ENCODE assay signal across 9 cellular contexts in genomic region chr15:44501768-44502366, GRCh38. TPM values are rescaled to one million over a fixed set of nuclear protein-coding genes. Genes with fewer than 3 reads are reported as not detected.
A peak's percentile ranks its signal among the peaks of the same experiment; 100 is the strongest.
DNase-seq lines count a peak whose midpoint lies in the region; ATAC-seq and TF ChIP-seq lines count a peak whose summit lies in the region.
"Had no signal": no experiment of that assay in that cellular context is flagged by ENCODE, and none has a peak within 500 bp of the region (broad histone marks: within the 10 kb centered on the region; RNA-seq: fewer than 3 reads in every experiment).

No MANE protein-coding gene starts in this region.

- no peak overlapping the region for H3K4me3 Mint-ChIP-seq in stimulated activated naive CD8-positive, alpha-beta T cell treated with anti-CD3 and anti-CD28 coated beads, Interleukin-15, Interleukin-2, amounts not matched to agents 100 ng/mL and 50 ng/mL, for 24 hours
- H3K4me3 Mint-ChIP-seq: dendritic cell treated with granulocyte-macrophage colony-stimulating factor and Interleukin-4, amounts not matched to agents 40 ng/mL and 50 ng/mL, for 4 days had no signal

- no peak for ATAC-seq in stimulated activated naive CD8-positive, alpha-beta T cell treated with anti-CD3 and anti-CD28 coated beads, Interleukin-15, Interleukin-2, amounts not matched to agents 100 U/mL and 50 U/mL, for 24 hours
- ATAC-seq in body of pancreas (peak; percentile 52), HG02970 (IDR thresholded peaks at IDR 0.05; ENCODE audit: low FRiP score, unreplicated experiment) (no peak), HG02870 (IDR thresholded peaks at IDR 0.05; ENCODE audit: unreplicated experiment) (no peak)

- H3K4me1 Mint-ChIP-seq in stimulated activated naive CD8-positive, alpha-beta T cell treated with anti-CD3 and anti-CD28 coated beads, Interleukin-15, Interleukin-2, amounts not matched to agents 100 ng/mL and 50 ng/mL, for 24 hours (ENCODE audit: low read depth): peaks cover 21% of the 10 kb centered on the region

- no peaks in the 10 kb centered on the region for H3K9me3 Mint-ChIP-seq in stimulated activated naive CD8-positive, alpha-beta T cell treated with anti-CD3 and anti-CD28 coated beads, Interleukin-15, Interleukin-2, amounts not matched to agents 100 ng/mL and 50 ng/mL, for 24 hours
- H3K9me3 Mint-ChIP-seq: dendritic cell treated with granulocyte-macrophage colony-stimulating factor and Interleukin-4, amounts not matched to agents 40 ng/mL and 50 ng/mL, for 4 days had no signal

- peak overlapping the region; percentile 17 for H3K27ac Mint-ChIP-seq in stimulated activated naive CD8-positive, alpha-beta T cell treated with anti-CD3 and anti-CD28 coated beads, Interleukin-15, Interleukin-2, amounts not matched to agents 100 ng/mL and 50 ng/mL, for 24 hours
- H3K27ac Mint-ChIP-seq: dendritic cell treated with granulocyte-macrophage colony-stimulating factor and Interleukin-4, amounts not matched to agents 40 ng/mL and 50 ng/mL, for 4 days had no signal

- no peak for DNase-seq in stimulated activated naive CD8-positive, alpha-beta T cell treated with anti-CD3 and anti-CD28 coated beads, Interleukin-15, Interleukin-2, amounts not matched to agents 100 U/mL and 50 U/mL, for 24 hours
- DNase-seq in NCI-H2227 treated with DMSO at 0.1 percent for 48 hours (lab: John Stamatoyannopoulos, UW): peak; percentile 10
- DNase-seq in body of pancreas: no peak
- DNase-seq in left kidney (ENCODE audit: low read depth, low spot score): peak; percentile 49
- no peak for DNase-seq in uterus

- peaks cover 0 to 10% of the 10 kb centered on the region in 2 donors for H3K36me3 ChIP-seq in body of pancreas (replicated peaks in 1 of 2; ENCODE audit: insufficient read depth in 1 of 2, low read depth in 2 of 2)
- no peaks in the 10 kb centered on the region for H3K36me3 ChIP-seq in uterus

- no peaks in the 10 kb centered on the region for H3K9me3 ChIP-seq in body of pancreas
- H3K9me3 ChIP-seq in uterus: no peaks in the 10 kb centered on the region

- whole genome bisulfite sequencing in body of pancreas, 2 donors: 71 to 80% methylated on average over 3 of the region's 3 CpGs

- intact Hi-C loops in body of pancreas (cut with DNase I): no loop called here
- intact Hi-C loops in uterus (cut with DNase I; ENCODE audit: low total_unique reads): no loop called here

- no peaks in the 10 kb centered on the region for H3K27me3 Mint-ChIP-seq in stimulated activated naive CD8-positive, alpha-beta T cell treated with anti-CD3 and anti-CD28 coated beads, Interleukin-15, Interleukin-2, amounts not matched to agents 100 ng/mL and 50 ng/mL, for 24 hours
- H3K27me3 Mint-ChIP-seq: dendritic cell treated with granulocyte-macrophage colony-stimulating factor and Interleukin-4, amounts not matched to agents 40 ng/mL and 50 ng/mL, for 4 days had no signal

- TF ChIP-seq POLR2A in body of pancreas (IDR thresholded peaks at IDR 0.05) (no peak), uterus (IDR thresholded peaks at IDR 0.05) (no peak)

- peaks cover 46% of the 10 kb centered on the region for H3K36me3 Mint-ChIP-seq in stimulated activated naive CD8-positive, alpha-beta T cell treated with anti-CD3 and anti-CD28 coated beads, Interleukin-15, Interleukin-2, amounts not matched to agents 100 ng/mL and 50 ng/mL, for 24 hours (ENCODE audit: low read depth)

- no peaks in the 10 kb centered on the region for H3K27me3 ChIP-seq in body of pancreas
- H3K27me3 ChIP-seq in uterus: no peaks in the 10 kb centered on the region

- no peak overlapping the region for H3K27ac ChIP-seq in body of pancreas
- H3K27ac ChIP-seq in uterus: no peak overlapping the region

- peak in 6 of 7 experiments; percentile 39 to 59 (median 46) for TF ChIP-seq CTCF in body of pancreas (IDR thresholded peaks at IDR 0.05)
- TF ChIP-seq CTCF in uterus (IDR thresholded peaks at IDR 0.05): peak; percentile 32 to 60 (median 48)

- no peak overlapping the region for H3K4me3 ChIP-seq in body of pancreas
- no peak overlapping the region for H3K4me3 ChIP-seq in uterus

- H3K4me1 ChIP-seq in body of pancreas: no peaks in the 10 kb centered on the region
- H3K4me1 ChIP-seq in uterus: no peaks in the 10 kb centered on the region

RNA-seq across cellular contexts. Expression of gene EIF3J, which starts 35.1 kb away (rescaled TPM):
- total RNA-seq in body of pancreas (10 to 100 TPM; 38.7 to 66.3 TPM), uterus (10 to 100 TPM; 10.5 to 68.1 (median 45.4) TPM)

Comparison
In these comparisons a context has a peak if more than half of its experiments do, and no peak if none do; other contexts are left out.
1. DNase-seq: peak in NCI-H2227 treated with DMSO at 0.1 percent for 48 hours (single experiment) and left kidney (single experiment); none in stimulated activated naive CD8-positive, alpha-beta T cell treated with anti-CD3 and anti-CD28 coated beads, Interleukin-15, Interleukin-2, amounts not matched to agents 100 U/mL and 50 U/mL, for 24 hours (single experiment), body of pancreas (0 of 4) and uterus (0 of 2).